Comparison of ENCODE assay signal across 6 cellular contexts in genomic region chr22:50581950-50582561, GRCh38. TPM values are rescaled to one million over a fixed set of nuclear protein-coding genes. Genes with fewer than 3 reads are reported as not detected.
DNase-seq lines count a peak whose midpoint lies in the region; ATAC-seq, FAIRE-seq and TF ChIP-seq lines count a peak whose summit lies in the region.

No MANE protein-coding gene starts in this region.

- DNase-seq in ACHN (peak; percentile 8), HAP-1 (ENCODE audit: low spot score in 2 of 2) (peak in 1 of 2 experiments; percentile 48), keratinocyte (ENCODE audit: low read depth, low spot score) (no peak), uterus (no peak), foreskin melanocyte (no peak)
- DNase-seq in activated CD8-positive, alpha-beta T cell treated with anti-CD3 and anti-CD28 coated beads for 36 hours: peak; percentile 55

- H3K4me1 Mint-ChIP-seq in activated CD8-positive, alpha-beta T cell treated with anti-CD3 and anti-CD28 coated beads for 36 hours (ENCODE audit: low read depth): peaks cover 24% of the 10 kb centered on the region

- H3K36me3 Mint-ChIP-seq in activated CD8-positive, alpha-beta T cell treated with anti-CD3 and anti-CD28 coated beads for 36 hours (ENCODE audit: low read depth): peaks cover 28% of the 10 kb centered on the region

- H3K4me1 ChIP-seq in HAP-1 (peaks cover 12% of the 10 kb centered on the region), keratinocyte (ENCODE audit: control insufficient read depth, extremely low read depth, insufficient read depth, low read length) (peaks cover 12% of the 10 kb centered on the region), uterus (peaks cover 4 to 7% of the 10 kb centered on the region in 2 donors)

- in situ Hi-C loops in ACHN (cut with HindIII; ENCODE audit: low pct_ligation_motif_present, low pct_unique_long_range_greater_than_20kb, low sequenced_read_pairs) (no loop called here), HAP-1 (cut with MboI; ENCODE audit: low sequenced_read_pairs) (no loop called here)

- peak overlapping the region; percentile 89 for H3K27ac Mint-ChIP-seq in activated CD8-positive, alpha-beta T cell treated with anti-CD3 and anti-CD28 coated beads for 36 hours

- H3K9me1 ChIP-seq in keratinocyte (ENCODE audit: control insufficient read depth, extremely low read depth, insufficient read depth, low read length): no peaks in the 10 kb centered on the region

- peak overlapping the region; percentile 95 for H3K9ac ChIP-seq in keratinocyte (ENCODE audit: control insufficient read depth, extremely low read depth, insufficient read depth, low read length)

- no peak for TF ChIP-seq CTCF in activated CD8-positive, alpha-beta T cell treated with anti-CD3 and anti-CD28 coated beads for 36 hours (IDR thresholded peaks at IDR 0.05)
- no peak for TF ChIP-seq CTCF in keratinocyte (optimal IDR thresholded peaks at IDR 0.05 in 1 of 3, IDR thresholded peaks at IDR 0.05 in 1 of 3, conservative IDR thresholded peaks at IDR 0.05 in 1 of 3; ENCODE audit: extremely low read depth in 1 of 3, insufficient read depth in 2 of 3, low read length in 3 of 3)
- TF ChIP-seq CTCF in uterus (IDR thresholded peaks at IDR 0.05): no peak

- peak overlapping the region; percentile 81 for H2AFZ ChIP-seq in keratinocyte (ENCODE audit: control insufficient read depth, low read length)

- TF ChIP-seq POLR2A in uterus (IDR thresholded peaks at IDR 0.05): no peak

- H3K4me3 Mint-ChIP-seq in activated CD8-positive, alpha-beta T cell treated with anti-CD3 and anti-CD28 coated beads for 36 hours: peak overlapping the region; percentile 92

- H3K27me3 Mint-ChIP-seq in activated CD8-positive, alpha-beta T cell treated with anti-CD3 and anti-CD28 coated beads for 36 hours: no peaks in the 10 kb centered on the region

- H4K20me1 ChIP-seq in keratinocyte (ENCODE audit: control insufficient read depth, extremely low read depth, insufficient read depth, low read length): no peaks in the 10 kb centered on the region

- POLR2A ChIA-PET in activated CD8-positive, alpha-beta T cell treated with anti-CD3 and anti-CD28 coated beads for 36 hours (lab: Charles Lee): interaction anchor here (0.6 to 2.8 kb wide), 13 partner anchors 9 to 81 kb away, joined by 3 to 14 read pairs (median 4); partner anchors contain the start of genes ARSA, SCO2, SYCE3 and TYMP

- intact Hi-C loops in activated CD8-positive, alpha-beta T cell treated with anti-CD3 and anti-CD28 coated beads for 36 hours (cut with micrococcal nuclease): loop anchor here (5.0 kb wide), 1 partner anchor 55 kb away; the partner anchor contains the start of gene SCO2
- intact Hi-C loops in uterus (cut with DNase I; ENCODE audit: low total_unique reads): no loop called here

- peak overlapping the region; percentile 91 for H3K4me3 ChIP-seq in HAP-1
- H3K4me3 ChIP-seq in keratinocyte (ENCODE audit: control insufficient read depth in 2 of 3, extremely low read depth in 1 of 3, insufficient read depth in 2 of 3, low read depth in 1 of 3, low read length in 3 of 3): peak overlapping the region; percentile 79 to 86 (median 79)
- H3K4me3 ChIP-seq in uterus: peak overlapping the region; percentile 61 to 69

- dilution Hi-C loops in keratinocyte (cut with MboI; ENCODE audit: extremely low pct_ligation_motif_present, low sequenced_read_pairs): no loop called here

- H3K36me3 ChIP-seq in HAP-1 (replicated peaks): peaks cover 32% of the 10 kb centered on the region
- peaks cover 2 to 11% of the 10 kb centered on the region in 2 experiments for H3K36me3 ChIP-seq in keratinocyte (ENCODE audit: control insufficient read depth in 2 of 2, extremely low read depth in 1 of 2, insufficient read depth in 2 of 2, low read length in 2 of 2)
- H3K36me3 ChIP-seq in uterus: no peaks in the 10 kb centered on the region

- peaks cover 15% of the 10 kb centered on the region for H3K79me2 ChIP-seq in keratinocyte (ENCODE audit: control insufficient read depth, insufficient read depth, low read length)

- H3K9me3 Mint-ChIP-seq in activated CD8-positive, alpha-beta T cell treated with anti-CD3 and anti-CD28 coated beads for 36 hours: no peaks in the 10 kb centered on the region

- FAIRE-seq in keratinocyte (lab: Jason Lieb, UNC): peak; percentile 57

- ATAC-seq in activated CD8-positive, alpha-beta T cell treated with anti-CD3 and anti-CD28 coated beads for 36 hours: peak; percentile 1

- CTCF ChIA-PET in activated CD8-positive, alpha-beta T cell treated with anti-CD3 and anti-CD28 coated beads for 36 hours (lab: Charles Lee): interaction anchor here (1.4 to 3.0 kb wide), 3 partner anchors 19 to 56 kb away, joined by 4 to 19 read pairs (median 14); partner anchors contain the start of genes SCO2 and SYCE3

- H3K27ac ChIP-seq in keratinocyte (ENCODE audit: control insufficient read depth, insufficient read depth, low read length): peak overlapping the region; percentile 84
- peak overlapping the region; percentile 88 to 97 for H3K27ac ChIP-seq in uterus

- H3K27me3 ChIP-seq in HAP-1 (ENCODE audit: low read depth): no peaks in the 10 kb centered on the region
- H3K27me3 ChIP-seq in keratinocyte (ENCODE audit: control insufficient read depth, extremely low read depth, insufficient read depth, low read length): no peaks in the 10 kb centered on the region
- no peaks in the 10 kb centered on the region for H3K27me3 ChIP-seq in uterus

- peak overlapping the region; percentile 80 for H3K4me2 ChIP-seq in keratinocyte (ENCODE audit: control insufficient read depth, extremely low read depth, insufficient read depth, low read depth, low read length)

- H3K9me3 ChIP-seq in HAP-1 (no peaks in the 10 kb centered on the region), keratinocyte (ENCODE audit: control insufficient read depth, low read depth, low read length) (no peaks in the 10 kb centered on the region), uterus (no peaks in the 10 kb centered on the region)

RNA-seq across cellular contexts. Expression of gene CHKB, which starts 0.6 kb away (rescaled TPM):
- 10 to 100 TPM; 55.6 to 60.3 TPM for total RNA-seq in activated CD8-positive, alpha-beta T cell treated with anti-CD3 and anti-CD28 coated beads for 36 hours
- polyA plus RNA-seq in keratinocyte: 39.5 to 54.9 TPM (median 49.0 TPM) in 3 replicates
- polyA plus RNA-seq in keratinocyte (2011; ENCODE audit: low read depth): 41.2 TPM
- 14.7 and 15.3 TPM in 2 replicates for polyA plus RNA-seq in keratinocyte (2011; cell fraction: cytosol; rRNA removed)
- 190 TPM in 2 replicates for polyA plus RNA-seq in keratinocyte (2011; cell fraction: nucleus; rRNA removed)
- 28.2 and 32.2 TPM in 2 replicates for polyA plus RNA-seq in keratinocyte (2012; ENCODE audit: low replicate concordance)
- polyA minus RNA-seq in keratinocyte: 12.1 to 18.8 TPM (median 14.1 TPM) in 3 replicates
- 10.7 TPM for polyA minus RNA-seq in keratinocyte (2011; cell fraction: cytosol; rRNA and poly(A)+ RNA removed)
- polyA minus RNA-seq in keratinocyte (2011; cell fraction: nucleus; rRNA and poly(A)+ RNA removed): 11.4 and 17.1 TPM in 2 replicates
- total RNA-seq in uterus: 10 to 100 TPM; 13.5 to 75.6 (median 55.2) TPM

RNA-seq across cellular contexts. Expression of gene CPT1B, which starts 3.8 kb away (rescaled TPM):
- 10 to 100 TPM; 42.9 to 43.7 TPM for total RNA-seq in activated CD8-positive, alpha-beta T cell treated with anti-CD3 and anti-CD28 coated beads for 36 hours
- 10.2 to 14.6 TPM (median 11.0 TPM) in 3 replicates for polyA plus RNA-seq in keratinocyte
- 8.1 TPM for polyA plus RNA-seq in keratinocyte (2011; ENCODE audit: low read depth)
- polyA plus RNA-seq in keratinocyte (2011; cell fraction: cytosol; rRNA removed): 2.4 and 2.9 TPM in 2 replicates
- polyA plus RNA-seq in keratinocyte (2011; cell fraction: nucleus; rRNA removed): 73.1 and 83.0 TPM in 2 replicates
- polyA plus RNA-seq in keratinocyte (2012; ENCODE audit: low replicate concordance): 7.1 and 24.2 TPM in 2 replicates
- polyA minus RNA-seq in keratinocyte: 3.3 to 11.9 TPM (median 6.7 TPM) in 3 replicates
- polyA minus RNA-seq in keratinocyte (2011; cell fraction: cytosol; rRNA and poly(A)+ RNA removed): 3.3 TPM
- polyA minus RNA-seq in keratinocyte (2011; cell fraction: nucleus; rRNA and poly(A)+ RNA removed): 8.8 and 13.7 TPM in 2 replicates
- total RNA-seq in uterus: 10 to 100 TPM in 1 of 4 donors, 1 to 10 TPM in 1, under 1 TPM in 1, not detected in 1; 0.51 to 10.4 (median 7.2) TPM

RNA-seq across cellular contexts. Expression of gene MAPK8IP2, which starts 18.5 kb away (rescaled TPM):
- under 1 TPM; 0.11 TPM for total RNA-seq in activated CD8-positive, alpha-beta T cell treated with anti-CD3 and anti-CD28 coated beads for 36 hours
- 0.29 to 1.0 TPM (median 0.31 TPM) in 3 replicates for polyA plus RNA-seq in keratinocyte
- polyA plus RNA-seq in keratinocyte (2011; ENCODE audit: low read depth): 0.21 TPM
- polyA plus RNA-seq in keratinocyte (2011; cell fraction: cytosol; rRNA removed): 0.33 and 0.90 TPM in 2 replicates
- polyA plus RNA-seq in keratinocyte (2011; cell fraction: nucleus; rRNA removed): 1.6 and 2.5 TPM in 2 replicates
- 0.68 and 0.85 TPM in 2 replicates for polyA plus RNA-seq in keratinocyte (2012; ENCODE audit: low replicate concordance)
- polyA minus RNA-seq in keratinocyte: 0.29 to 1.9 TPM (median 1.2 TPM) in 3 replicates
- 1.5 TPM for polyA minus RNA-seq in keratinocyte (2011; cell fraction: cytosol; rRNA and poly(A)+ RNA removed)
- polyA minus RNA-seq in keratinocyte (2011; cell fraction: nucleus; rRNA and poly(A)+ RNA removed): 2.6 and 2.8 TPM in 2 replicates
- total RNA-seq in uterus: 1 to 10 TPM in 3 of 4 donors, not detected in 1; 1.7 to 6.1 (median 5.2) TPM

RNA-seq across cellular contexts. Expression of gene SYCE3, which starts 19.3 kb away (rescaled TPM):
- total RNA-seq in activated CD8-positive, alpha-beta T cell treated with anti-CD3 and anti-CD28 coated beads for 36 hours: not detected
- 0.17 to 0.36 TPM in 2 of 3 replicates, not detected in the other for polyA plus RNA-seq in keratinocyte
- polyA plus RNA-seq in keratinocyte (2011; ENCODE audit: low read depth): 3.3 TPM
- 0.55 and 0.82 TPM in 2 replicates for polyA plus RNA-seq in keratinocyte (2011; cell fraction: cytosol; rRNA removed)
- 1.1 TPM in 1 of 2 replicates, not detected in the other for polyA plus RNA-seq in keratinocyte (2011; cell fraction: nucleus; rRNA removed)
- polyA plus RNA-seq in keratinocyte (2012; ENCODE audit: low replicate concordance): 0.92 TPM in 1 of 2 replicates, not detected in the other
- polyA minus RNA-seq in keratinocyte: not detected in 3 replicates
- not detected for polyA minus RNA-seq in keratinocyte (2011; cell fraction: cytosol; rRNA and poly(A)+ RNA removed)
- polyA minus RNA-seq in keratinocyte (2011; cell fraction: nucleus; rRNA and poly(A)+ RNA removed): not detected in 2 replicates
- not detected for total RNA-seq in uterus

RNA-seq across cellular contexts. Expression of gene KLHDC7B, which starts 36.4 kb away (rescaled TPM):
- 1 to 10 TPM; 5.8 to 6.8 TPM for total RNA-seq in activated CD8-positive, alpha-beta T cell treated with anti-CD3 and anti-CD28 coated beads for 36 hours
- polyA plus RNA-seq in keratinocyte: 0.01 to 0.08 TPM in 2 of 3 replicates, not detected in the other
- not detected for polyA plus RNA-seq in keratinocyte (2011; ENCODE audit: low read depth)
- polyA plus RNA-seq in keratinocyte (2011; cell fraction: cytosol; rRNA removed): 0.01 and 0.06 TPM in 2 replicates
- 0.19 and 0.45 TPM in 2 replicates for polyA plus RNA-seq in keratinocyte (2011; cell fraction: nucleus; rRNA removed)
- 0.02 and 0.85 TPM in 2 replicates for polyA plus RNA-seq in keratinocyte (2012; ENCODE audit: low replicate concordance)
- polyA minus RNA-seq in keratinocyte: 0.07 to 0.10 TPM in 2 of 3 replicates, not detected in the other
- polyA minus RNA-seq in keratinocyte (2011; cell fraction: cytosol; rRNA and poly(A)+ RNA removed): not detected
- polyA minus RNA-seq in keratinocyte (2011; cell fraction: nucleus; rRNA and poly(A)+ RNA removed): 0.16 and 0.32 TPM in 2 replicates
- total RNA-seq in uterus: not detected

Comparison
In these comparisons a context has a peak if more than half of its experiments do, and no peak if none do; other contexts are left out.
1. DNase-seq: peak in ACHN (single experiment) and activated CD8-positive, alpha-beta T cell treated with anti-CD3 and anti-CD28 coated beads for 36 hours (single experiment); none in keratinocyte (single experiment), uterus (0 of 2) and foreskin melanocyte (single experiment).
2. Peak in every context shown above with its lines, with median percentiles within 50 percentile points of each other: H3K4me3 ChIP-seq.